17 cellular contexts compared by ENCODE assay signal in genomic region chr16:2584742-2585650, GRCh38. TPM values are rescaled to one million over a fixed set of nuclear protein-coding genes. Genes with fewer than 3 reads are reported as not detected.
DNase-seq lines count a peak whose midpoint lies in the region; ATAC-seq, FAIRE-seq and TF ChIP-seq lines count a peak whose summit lies in the region.
"Had no signal": no experiment of that assay in that cellular context is flagged by ENCODE, and none has a peak within 500 bp of the region (broad histone marks: within the 10 kb centered on the region; RNA-seq: fewer than 3 reads in every experiment).

No MANE protein-coding gene starts in this region.

- TF ChIP-seq CTCF in dorsolateral prefrontal cortex (IDR thresholded peaks at IDR 0.05 in 54 of 56, conservative IDR thresholded peaks at IDR 0.05 in 2 of 56; ENCODE audit: low read depth in 1 of 56, partially characterized antibody in 56 of 56) = no peak

- intact Hi-C loops in dorsolateral prefrontal cortex (cut with DNase I) = loop anchor here in 1 of 2 donors (10.0 kb wide), 1 partner anchor 60 kb away; the partner anchor contains the start of gene AMDHD2

- peak overlapping the region in 56 of 59 donors; percentile 12 to 85 (median 69) for H3K27ac ChIP-seq in dorsolateral prefrontal cortex

- DNase-seq in AG08395 (ENCODE audit: low spot score) (peak; percentile 31), NCI-H1694 (lab: John Stamatoyannopoulos, UW) (peak; percentile 2), dorsolateral prefrontal cortex (peak in 6 of 10 donors; percentile 20 to 72 (median 38)), myocyte (ENCODE audit: low read depth) (peak; percentile 92), urothelium cell line (ENCODE audit: low spot score) (no peak), NCI-H187 (lab: John Stamatoyannopoulos, UW) (no peak), NCI-H146 (lab: John Stamatoyannopoulos, UW) (no peak)
- DNase-seq: activated CD4-positive, alpha-beta T cell treated with anti-CD3 and anti-CD28 coated beads for 48 hours; activated gamma-delta T cell treated with Interleukin-2 at 50 U/mL for 16 hours; central memory CD4-positive, alpha-beta T cell; DMS79 treated with DMSO at 0.1 percent for 48 hours had no signal

- no peak for FAIRE-seq in urothelium cell line (lab: Jason Lieb, UNC)
- FAIRE-seq: islet of Langerhans had no signal

- no peaks in the 10 kb centered on the region for H3K27me3 ChIP-seq in dorsolateral prefrontal cortex

- H3K4me3 ChIP-seq in dorsolateral prefrontal cortex = no peak overlapping the region
- H3K4me3 ChIP-seq: GM23338 had no signal

- no peak for ATAC-seq in GM18873 (IDR thresholded peaks at IDR 0.05; ENCODE audit: low FRiP score, unreplicated experiment)
- ATAC-seq: GM23338, T-cell had no signal

RNA-seq across cellular contexts. Expression of gene PDPK1, which starts 47.2 kb away (rescaled TPM):
- total RNA-seq in dorsolateral prefrontal cortex (100 to 1,000 TPM in 95 of 120 experiments, 10 to 100 TPM in 25; 75.2 to 164 (median 115) TPM), myocyte (22.4 and 22.6 TPM in 2 replicates)
- 28.1 TPM for polyA plus RNA-seq in myocyte (2012)

RNA-seq across cellular contexts. Expression of gene CEMP1, which starts 53.8 kb away (rescaled TPM):
- total RNA-seq in dorsolateral prefrontal cortex (1 to 10 TPM in 12 of 120 experiments, under 1 TPM in 39, not detected in 69; 0.32 to 1.7 (median 0.77) TPM), myocyte (0.32 TPM in 1 of 2 replicates, not detected in the other)
- 2.5 TPM for polyA plus RNA-seq in myocyte (2012)
- total RNA-seq: fibroblast of lung, neural crest cell had no signal
- polyA plus RNA-seq: fibroblast of lung had no signal

Comparison
In these comparisons a context has a peak if more than half of its experiments do, and no peak if none do; other contexts are left out.
1. DNase-seq: peak in AG08395 (single experiment), NCI-H1694 (single experiment), dorsolateral prefrontal cortex (6 of 10) and myocyte (single experiment); none in urothelium cell line (single experiment), NCI-H187 (0 of 2) and NCI-H146 (single experiment).